In the genomic region with DNA sequence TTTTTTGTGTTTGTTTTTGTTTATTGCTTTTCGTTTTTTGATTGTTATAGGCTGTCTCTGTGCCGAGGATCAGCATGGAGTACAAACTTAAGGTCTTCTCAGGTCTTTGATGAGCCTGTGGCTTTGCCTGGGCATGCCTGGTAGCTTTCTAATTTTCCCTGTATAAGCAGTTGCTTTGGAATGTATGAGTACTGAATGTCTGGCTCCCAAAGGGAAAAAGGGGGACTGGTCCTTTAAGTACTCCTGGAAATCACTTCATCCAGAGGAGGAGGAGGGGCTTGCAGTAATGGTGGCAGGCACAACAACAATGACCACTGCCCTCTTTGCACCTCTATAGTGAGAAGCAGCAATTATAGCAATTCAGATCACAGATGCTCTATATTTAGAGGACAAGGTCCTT, we compare ENCODE assay signal across 1 cellular context.
TF ChIP-seq lines count a peak whose summit lies in the region.

No MANE protein-coding gene starts in this region.

TF ChIP-seq in GM23338, 12 proteins besides CTCF, POLR2A, EP300 and RAD21 (continued from another document):
- TF ChIP-seq, protein P1, sequence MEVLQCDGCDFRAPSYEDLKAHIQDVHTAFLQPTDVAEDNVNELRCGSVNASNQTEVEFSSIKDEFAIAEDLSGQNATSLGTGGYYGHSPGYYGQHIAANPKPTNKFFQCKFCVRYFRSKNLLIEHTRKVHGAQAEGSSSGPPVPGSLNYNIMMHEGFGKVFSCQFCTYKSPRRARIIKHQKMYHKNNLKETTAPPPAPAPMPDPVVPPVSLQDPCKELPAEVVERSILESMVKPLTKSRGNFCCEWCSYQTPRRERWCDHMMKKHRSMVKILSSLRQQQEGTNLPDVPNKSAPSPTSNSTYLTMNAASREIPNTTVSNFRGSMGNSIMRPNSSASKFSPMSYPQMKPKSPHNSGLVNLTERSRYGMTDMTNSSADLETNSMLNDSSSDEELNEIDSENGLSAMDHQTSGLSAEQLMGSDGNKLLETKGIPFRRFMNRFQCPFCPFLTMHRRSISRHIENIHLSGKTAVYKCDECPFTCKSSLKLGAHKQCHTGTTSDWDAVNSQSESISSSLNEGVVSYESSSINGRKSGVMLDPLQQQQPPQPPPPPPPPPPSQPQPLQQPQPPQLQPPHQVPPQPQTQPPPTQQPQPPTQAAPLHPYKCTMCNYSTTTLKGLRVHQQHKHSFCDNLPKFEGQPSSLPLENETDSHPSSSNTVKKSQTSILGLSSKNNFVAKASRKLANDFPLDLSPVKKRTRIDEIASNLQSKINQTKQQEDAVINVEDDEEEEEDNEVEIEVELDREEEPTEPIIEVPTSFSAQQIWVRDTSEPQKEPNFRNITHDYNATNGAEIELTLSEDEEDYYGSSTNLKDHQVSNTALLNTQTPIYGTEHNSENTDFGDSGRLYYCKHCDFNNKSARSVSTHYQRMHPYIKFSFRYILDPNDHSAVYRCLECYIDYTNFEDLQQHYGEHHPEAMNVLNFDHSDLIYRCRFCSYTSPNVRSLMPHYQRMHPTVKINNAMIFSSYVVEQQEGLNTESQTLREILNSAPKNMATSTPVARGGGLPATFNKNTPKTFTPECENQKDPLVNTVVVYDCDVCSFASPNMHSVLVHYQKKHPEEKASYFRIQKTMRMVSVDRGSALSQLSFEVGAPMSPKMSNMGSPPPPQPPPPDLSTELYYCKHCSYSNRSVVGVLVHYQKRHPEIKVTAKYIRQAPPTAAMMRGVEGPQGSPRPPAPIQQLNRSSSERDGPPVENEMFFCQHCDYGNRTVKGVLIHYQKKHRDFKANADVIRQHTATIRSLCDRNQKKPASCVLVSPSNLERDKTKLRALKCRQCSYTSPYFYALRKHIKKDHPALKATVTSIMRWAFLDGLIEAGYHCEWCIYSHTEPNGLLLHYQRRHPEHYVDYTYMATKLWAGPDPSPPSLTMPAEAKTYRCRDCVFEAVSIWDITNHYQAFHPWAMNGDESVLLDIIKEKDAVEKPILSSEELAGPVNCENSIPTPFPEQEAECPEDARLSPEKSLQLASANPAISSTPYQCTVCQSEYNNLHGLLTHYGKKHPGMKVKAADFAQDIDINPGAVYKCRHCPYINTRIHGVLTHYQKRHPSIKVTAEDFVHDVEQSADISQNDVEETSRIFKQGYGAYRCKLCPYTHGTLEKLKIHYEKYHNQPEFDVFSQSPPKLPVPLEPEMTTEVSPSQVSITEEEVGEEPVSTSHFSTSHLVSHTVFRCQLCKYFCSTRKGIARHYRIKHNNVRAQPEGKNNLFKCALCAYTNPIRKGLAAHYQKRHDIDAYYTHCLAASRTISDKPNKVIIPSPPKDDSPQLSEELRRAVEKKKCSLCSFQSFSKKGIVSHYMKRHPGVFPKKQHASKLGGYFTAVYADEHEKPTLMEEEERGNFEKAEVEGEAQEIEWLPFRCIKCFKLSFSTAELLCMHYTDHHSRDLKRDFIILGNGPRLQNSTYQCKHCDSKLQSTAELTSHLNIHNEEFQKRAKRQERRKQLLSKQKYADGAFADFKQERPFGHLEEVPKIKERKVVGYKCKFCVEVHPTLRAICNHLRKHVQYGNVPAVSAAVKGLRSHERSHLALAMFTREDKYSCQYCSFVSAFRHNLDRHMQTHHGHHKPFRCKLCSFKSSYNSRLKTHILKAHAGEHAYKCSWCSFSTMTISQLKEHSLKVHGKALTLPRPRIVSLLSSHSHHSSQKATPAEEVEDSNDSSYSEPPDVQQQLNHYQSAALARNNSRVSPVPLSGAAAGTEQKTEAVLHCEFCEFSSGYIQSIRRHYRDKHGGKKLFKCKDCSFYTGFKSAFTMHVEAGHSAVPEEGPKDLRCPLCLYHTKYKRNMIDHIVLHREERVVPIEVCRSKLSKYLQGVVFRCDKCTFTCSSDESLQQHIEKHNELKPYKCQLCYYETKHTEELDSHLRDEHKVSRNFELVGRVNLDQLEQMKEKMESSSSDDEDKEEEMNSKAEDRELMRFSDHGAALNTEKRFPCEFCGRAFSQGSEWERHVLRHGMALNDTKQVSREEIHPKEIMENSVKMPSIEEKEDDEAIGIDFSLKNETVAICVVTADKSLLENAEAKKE (CRISPR knock-in tag; IDR thresholded peaks at IDR 0.05) = no peak
- TF ChIP-seq EZH2phosphoT487 (IDR thresholded peaks at IDR 0.05; ENCODE audit: unreplicated experiment) (no peak), JUNB (IDR thresholded peaks at IDR 0.05; ENCODE audit: unreplicated experiment) (no peak), POLR2AphosphoS5 (IDR thresholded peaks at IDR 0.05; ENCODE audit: low read depth) (no peak)
- TF ChIP-seq, protein P2, sequence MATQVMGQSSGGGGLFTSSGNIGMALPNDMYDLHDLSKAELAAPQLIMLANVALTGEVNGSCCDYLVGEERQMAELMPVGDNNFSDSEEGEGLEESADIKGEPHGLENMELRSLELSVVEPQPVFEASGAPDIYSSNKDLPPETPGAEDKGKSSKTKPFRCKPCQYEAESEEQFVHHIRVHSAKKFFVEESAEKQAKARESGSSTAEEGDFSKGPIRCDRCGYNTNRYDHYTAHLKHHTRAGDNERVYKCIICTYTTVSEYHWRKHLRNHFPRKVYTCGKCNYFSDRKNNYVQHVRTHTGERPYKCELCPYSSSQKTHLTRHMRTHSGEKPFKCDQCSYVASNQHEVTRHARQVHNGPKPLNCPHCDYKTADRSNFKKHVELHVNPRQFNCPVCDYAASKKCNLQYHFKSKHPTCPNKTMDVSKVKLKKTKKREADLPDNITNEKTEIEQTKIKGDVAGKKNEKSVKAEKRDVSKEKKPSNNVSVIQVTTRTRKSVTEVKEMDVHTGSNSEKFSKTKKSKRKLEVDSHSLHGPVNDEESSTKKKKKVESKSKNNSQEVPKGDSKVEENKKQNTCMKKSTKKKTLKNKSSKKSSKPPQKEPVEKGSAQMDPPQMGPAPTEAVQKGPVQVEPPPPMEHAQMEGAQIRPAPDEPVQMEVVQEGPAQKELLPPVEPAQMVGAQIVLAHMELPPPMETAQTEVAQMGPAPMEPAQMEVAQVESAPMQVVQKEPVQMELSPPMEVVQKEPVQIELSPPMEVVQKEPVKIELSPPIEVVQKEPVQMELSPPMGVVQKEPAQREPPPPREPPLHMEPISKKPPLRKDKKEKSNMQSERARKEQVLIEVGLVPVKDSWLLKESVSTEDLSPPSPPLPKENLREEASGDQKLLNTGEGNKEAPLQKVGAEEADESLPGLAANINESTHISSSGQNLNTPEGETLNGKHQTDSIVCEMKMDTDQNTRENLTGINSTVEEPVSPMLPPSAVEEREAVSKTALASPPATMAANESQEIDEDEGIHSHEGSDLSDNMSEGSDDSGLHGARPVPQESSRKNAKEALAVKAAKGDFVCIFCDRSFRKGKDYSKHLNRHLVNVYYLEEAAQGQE (IDR thresholded peaks at IDR 0.05; ENCODE audit: unreplicated experiment) = no peak
- TF ChIP-seq, protein P3, sequence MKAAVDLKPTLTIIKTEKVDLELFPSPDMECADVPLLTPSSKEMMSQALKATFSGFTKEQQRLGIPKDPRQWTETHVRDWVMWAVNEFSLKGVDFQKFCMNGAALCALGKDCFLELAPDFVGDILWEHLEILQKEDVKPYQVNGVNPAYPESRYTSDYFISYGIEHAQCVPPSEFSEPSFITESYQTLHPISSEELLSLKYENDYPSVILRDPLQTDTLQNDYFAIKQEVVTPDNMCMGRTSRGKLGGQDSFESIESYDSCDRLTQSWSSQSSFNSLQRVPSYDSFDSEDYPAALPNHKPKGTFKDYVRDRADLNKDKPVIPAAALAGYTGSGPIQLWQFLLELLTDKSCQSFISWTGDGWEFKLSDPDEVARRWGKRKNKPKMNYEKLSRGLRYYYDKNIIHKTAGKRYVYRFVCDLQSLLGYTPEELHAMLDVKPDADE (IDR thresholded peaks at IDR 0.05) = no peak
TF ChIP-seq in GM23338: peak in this region for 0.
